Comparison of ENCODE assay signal across 1 cellular context in the genomic region with DNA sequence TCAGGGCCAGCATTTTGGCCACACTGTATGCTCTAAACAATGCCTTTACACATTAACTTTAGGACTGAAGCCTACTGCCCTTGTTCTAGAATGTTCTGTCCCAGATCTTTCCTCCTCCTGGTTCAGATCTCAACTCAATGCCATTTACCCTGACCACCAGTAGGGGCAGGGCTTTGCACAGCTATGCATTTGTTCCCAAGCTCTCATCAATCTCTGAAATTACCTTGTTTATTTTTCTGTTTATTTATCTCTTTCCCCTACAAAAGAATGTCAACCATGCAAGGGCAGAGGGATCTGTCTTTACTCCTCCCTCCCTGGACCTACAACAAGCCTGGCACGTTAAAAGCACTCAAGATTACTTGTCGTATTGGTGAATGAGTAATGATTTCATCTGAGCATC.
TF ChIP-seq lines count a peak whose summit lies in the region.

No MANE protein-coding gene starts in this region.

TF ChIP-seq in Ishikawa, 13 proteins besides CTCF, POLR2A, EP300 and RAD21 (continued from another document):
- TF ChIP-seq, protein P1, sequence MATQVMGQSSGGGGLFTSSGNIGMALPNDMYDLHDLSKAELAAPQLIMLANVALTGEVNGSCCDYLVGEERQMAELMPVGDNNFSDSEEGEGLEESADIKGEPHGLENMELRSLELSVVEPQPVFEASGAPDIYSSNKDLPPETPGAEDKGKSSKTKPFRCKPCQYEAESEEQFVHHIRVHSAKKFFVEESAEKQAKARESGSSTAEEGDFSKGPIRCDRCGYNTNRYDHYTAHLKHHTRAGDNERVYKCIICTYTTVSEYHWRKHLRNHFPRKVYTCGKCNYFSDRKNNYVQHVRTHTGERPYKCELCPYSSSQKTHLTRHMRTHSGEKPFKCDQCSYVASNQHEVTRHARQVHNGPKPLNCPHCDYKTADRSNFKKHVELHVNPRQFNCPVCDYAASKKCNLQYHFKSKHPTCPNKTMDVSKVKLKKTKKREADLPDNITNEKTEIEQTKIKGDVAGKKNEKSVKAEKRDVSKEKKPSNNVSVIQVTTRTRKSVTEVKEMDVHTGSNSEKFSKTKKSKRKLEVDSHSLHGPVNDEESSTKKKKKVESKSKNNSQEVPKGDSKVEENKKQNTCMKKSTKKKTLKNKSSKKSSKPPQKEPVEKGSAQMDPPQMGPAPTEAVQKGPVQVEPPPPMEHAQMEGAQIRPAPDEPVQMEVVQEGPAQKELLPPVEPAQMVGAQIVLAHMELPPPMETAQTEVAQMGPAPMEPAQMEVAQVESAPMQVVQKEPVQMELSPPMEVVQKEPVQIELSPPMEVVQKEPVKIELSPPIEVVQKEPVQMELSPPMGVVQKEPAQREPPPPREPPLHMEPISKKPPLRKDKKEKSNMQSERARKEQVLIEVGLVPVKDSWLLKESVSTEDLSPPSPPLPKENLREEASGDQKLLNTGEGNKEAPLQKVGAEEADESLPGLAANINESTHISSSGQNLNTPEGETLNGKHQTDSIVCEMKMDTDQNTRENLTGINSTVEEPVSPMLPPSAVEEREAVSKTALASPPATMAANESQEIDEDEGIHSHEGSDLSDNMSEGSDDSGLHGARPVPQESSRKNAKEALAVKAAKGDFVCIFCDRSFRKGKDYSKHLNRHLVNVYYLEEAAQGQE (IDR thresholded peaks at IDR 0.05; ENCODE audit: low read depth), result no peak
- no peak for TF ChIP-seq CREB1 (IDR thresholded peaks at IDR 0.05; ENCODE audit: low read depth)
- TF ChIP-seq, protein P2, sequence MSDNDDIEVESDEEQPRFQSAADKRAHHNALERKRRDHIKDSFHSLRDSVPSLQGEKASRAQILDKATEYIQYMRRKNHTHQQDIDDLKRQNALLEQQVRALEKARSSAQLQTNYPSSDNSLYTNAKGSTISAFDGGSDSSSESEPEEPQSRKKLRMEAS (IDR thresholded peaks at IDR 0.05), result no peak
